Comparison of ENCODE assay signal across 29 cellular contexts in the genomic region with DNA sequence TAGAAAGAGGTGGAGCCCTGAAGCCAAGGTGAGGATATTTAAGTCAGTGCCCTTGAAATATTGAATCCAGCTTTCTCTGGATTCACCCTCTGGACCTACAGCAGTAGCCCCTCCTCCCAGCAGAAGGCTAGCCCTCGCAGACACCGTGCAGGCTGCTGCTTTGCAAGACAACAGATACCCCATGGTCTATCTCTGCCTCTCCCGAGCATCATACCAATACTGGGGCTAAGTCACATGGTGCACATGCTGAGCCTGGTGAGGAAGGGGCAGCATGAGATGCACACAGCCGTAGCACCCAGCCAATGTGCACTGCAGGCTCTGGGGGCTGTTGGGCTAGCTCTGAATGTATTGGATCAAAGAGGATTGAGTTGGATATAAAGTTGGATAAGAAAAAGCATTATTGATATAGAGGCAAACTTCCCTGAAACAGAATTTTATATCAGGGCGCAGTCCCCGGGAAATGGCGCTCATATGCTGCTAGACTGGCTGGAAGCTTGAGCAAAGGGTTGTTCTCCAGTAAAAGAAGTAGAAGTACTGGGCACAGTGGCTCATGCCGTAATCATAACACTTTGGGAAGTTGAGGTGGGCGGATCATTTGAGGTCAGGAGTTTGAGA.
"Had no signal": no experiment of that assay in that cellular context is flagged by ENCODE, and none has a peak within 500 bp of the region (broad histone marks: within the 10 kb centered on the region; RNA-seq: fewer than 3 reads in every experiment).

No MANE protein-coding gene starts in this region.

- H3K27me3 ChIP-seq: colonic mucosa, foreskin keratinocyte, hepatocyte, neutrophil, suprapubic skin, transverse colon had no signal

- H3K27ac ChIP-seq: colonic mucosa, epithelial cell of prostate, foreskin keratinocyte, gastroesophageal sphincter, heart left ventricle, hepatocyte, left lung, neutrophil, parathyroid adenoma, suprapubic skin, transverse colon, upper lobe of right lung had no signal

- DNase-seq: colonic mucosa; effector CD8-positive, alpha-beta T cell; endodermal cell; foreskin keratinocyte; heart left ventricle; left cardiac atrium; left lung; mesenchymal stem cell; naive thymus-derived CD8-positive, alpha-beta T cell; nephron progenitor cell; stimulated activated CD4-positive, alpha-beta T cell treated with anti-CD3 and anti-CD28 coated beads, Interleukin-12 subunit alpha, Interleukin-12 subunit beta, amount 100 ng/mL, for 4 hours; stimulated activated CD4-positive, alpha-beta T cell treated with anti-CD3 and anti-CD28 coated beads, Interleukin-1b, Interleukin-23, amount 100 ng/mL, for 48 hours; stimulated activated CD4-positive, alpha-beta T cell treated with anti-CD3 and anti-CD28 coated beads, Interleukin-4, amount 100 ng/mL, for 1 hour; stimulated activated CD8-positive, alpha-beta memory T cell treated with anti-CD3 and anti-CD28 coated beads, Interleukin-4, amount 100 ng/mL, for 48 hours; stimulated activated naive CD4-positive, alpha-beta T cell; stimulated activated naive CD8-positive, alpha-beta T cell treated with anti-CD3 and anti-CD28 coated beads, Interleukin-15, amount 100 ng/mL, for 72 hours; transverse colon; upper lobe of right lung had no signal

- ATAC-seq: esophagus mucosa; foreskin keratinocyte; gastroesophageal sphincter; heart left ventricle; left cardiac atrium; left lung; naive thymus-derived CD8-positive, alpha-beta T cell; sciatic nerve; stimulated activated naive CD8-positive, alpha-beta T cell treated with anti-CD3 and anti-CD28 coated beads, Interleukin-15, amount 100 ng/mL, for 72 hours; upper lobe of right lung had no signal

- H3K4me3 Mint-ChIP-seq: dendritic cell treated with granulocyte-macrophage colony-stimulating factor and Interleukin-4, amounts not matched to agents 40 ng/mL and 50 ng/mL, for 4 days; endodermal cell; naive thymus-derived CD8-positive, alpha-beta T cell; nephron progenitor cell; stimulated activated naive CD8-positive, alpha-beta T cell treated with anti-CD3 and anti-CD28 coated beads, Interleukin-15, amount 100 ng/mL, for 72 hours had no signal

- H3K27ac Mint-ChIP-seq: dendritic cell treated with granulocyte-macrophage colony-stimulating factor and Interleukin-4, amounts not matched to agents 40 ng/mL and 50 ng/mL, for 4 days; endodermal cell; naive thymus-derived CD8-positive, alpha-beta T cell; nephron progenitor cell; progenitor cell of endocrine pancreas; stimulated activated naive CD8-positive, alpha-beta T cell treated with anti-CD3 and anti-CD28 coated beads, Interleukin-15, amount 100 ng/mL, for 72 hours had no signal

- H3K36me3 Mint-ChIP-seq: naive thymus-derived CD8-positive, alpha-beta T cell had no signal

- H3K4me1 ChIP-seq: colonic mucosa, foreskin keratinocyte, gastroesophageal sphincter, heart left ventricle, left lung, parathyroid adenoma, suprapubic skin, transverse colon, upper lobe of right lung had no signal

- H3K27me3 Mint-ChIP-seq: dendritic cell treated with granulocyte-macrophage colony-stimulating factor and Interleukin-4, amounts not matched to agents 40 ng/mL and 50 ng/mL, for 4 days had no signal

- H3K4me3 ChIP-seq: colonic mucosa, gastroesophageal sphincter, heart left ventricle, hepatocyte, left lung, smooth muscle cell, suprapubic skin, transverse colon, upper lobe of right lung had no signal

- H3K36me3 ChIP-seq: colonic mucosa, gastroesophageal sphincter, heart left ventricle, left lung, neutrophil, suprapubic skin, transverse colon, upper lobe of right lung had no signal

- H3K4me2 ChIP-seq: hepatocyte, smooth muscle cell had no signal

- H2AFZ ChIP-seq: hepatocyte, parathyroid adenoma had no signal

- H3K4me1 Mint-ChIP-seq: stimulated activated naive CD8-positive, alpha-beta T cell treated with anti-CD3 and anti-CD28 coated beads, Interleukin-15, amount 100 ng/mL, for 72 hours had no signal

- H3K9me3 Mint-ChIP-seq: dendritic cell treated with granulocyte-macrophage colony-stimulating factor and Interleukin-4, amounts not matched to agents 40 ng/mL and 50 ng/mL, for 4 days; endodermal cell; naive thymus-derived CD8-positive, alpha-beta T cell; nephron progenitor cell; stimulated activated naive CD8-positive, alpha-beta T cell treated with anti-CD3 and anti-CD28 coated beads, Interleukin-15, amount 100 ng/mL, for 72 hours had no signal

- H3K9ac ChIP-seq: parathyroid adenoma had no signal

- H3K9me3 ChIP-seq: colonic mucosa, gastroesophageal sphincter, left lung, neutrophil, suprapubic skin, transverse colon, upper lobe of right lung had no signal

- H3K79me2 ChIP-seq: hepatocyte, parathyroid adenoma had no signal
